In the genomic region with DNA sequence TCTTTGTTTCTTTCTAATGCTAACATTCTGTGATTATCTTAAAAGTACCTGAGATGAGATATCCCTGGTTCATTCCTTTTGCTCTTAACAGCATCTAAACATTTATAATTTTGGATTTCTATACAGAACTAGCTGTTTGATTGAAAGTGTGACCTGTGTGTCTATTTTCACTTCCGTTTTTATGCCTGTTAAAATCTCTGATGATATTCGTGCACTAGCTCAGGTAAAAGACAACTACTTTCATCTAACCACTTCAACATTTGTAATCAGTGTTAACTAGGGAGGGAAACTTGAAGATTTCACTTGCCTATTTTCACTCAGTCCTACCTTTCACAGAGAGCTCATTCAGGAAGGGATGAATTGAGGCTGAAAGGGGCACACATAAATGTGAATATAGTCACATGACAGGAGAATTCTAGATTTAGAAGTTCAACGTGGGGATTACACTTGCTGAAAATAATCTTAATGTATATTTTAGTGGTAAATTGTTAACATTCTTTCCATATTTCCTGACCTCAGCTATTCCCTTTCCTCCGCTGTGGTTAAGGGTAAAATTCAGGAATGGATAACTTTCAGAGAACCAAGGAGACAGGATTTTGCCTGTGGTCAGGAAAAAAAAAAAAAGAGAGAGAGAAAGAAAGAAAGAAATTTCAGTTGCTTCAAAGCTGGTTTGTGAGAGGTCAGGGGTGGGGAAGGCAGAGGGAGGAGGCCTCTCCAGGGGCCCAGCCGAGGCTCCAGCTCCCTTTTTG, we compare ENCODE assay signal across 10 cellular contexts.
DNase-seq lines count a peak whose midpoint lies in the region; TF ChIP-seq lines count a peak whose summit lies in the region.
"Had no signal": no experiment of that assay in that cellular context is flagged by ENCODE, and none has a peak within 500 bp of the region (broad histone marks: within the 10 kb centered on the region; RNA-seq: fewer than 3 reads in every experiment).

No MANE protein-coding gene starts in this region.

- no peaks in the 10 kb centered on the region for H3K9me3 Mint-ChIP-seq in endodermal cell
- no peaks in the 10 kb centered on the region for H3K9me3 Mint-ChIP-seq in CD14-positive monocyte
- H3K9me3 Mint-ChIP-seq: activated T-helper 1 cell treated with anti-CD3 and anti-CD28 coated beads, Interleukin-12 subunit alpha, Interleukin-12 subunit beta, Interleukin-2, Interleukin-4 antibody, amounts not matched to agents 30 ng/mL and 10 ng/mL and 1 ng/mL, durations not matched to agents 14 hours and 24 hours and 36 hours had no signal

- H3K9me3 ChIP-seq in MG63, result no peaks in the 10 kb centered on the region; the same call in 1 of the 2 replicates
- no peaks in the 10 kb centered on the region for H3K9me3 ChIP-seq in endodermal cell (ENCODE audit: control insufficient read depth, low read length)
- no peaks in the 10 kb centered on the region for H3K9me3 ChIP-seq in osteoblast (ENCODE audit: low read depth, low read length)
- no peaks in the 10 kb centered on the region for H3K9me3 ChIP-seq in effector memory CD4-positive, alpha-beta T cell (ENCODE audit: control insufficient read depth, low read length)

- H3K36me3 Mint-ChIP-seq in endodermal cell (ENCODE audit: low read depth), result no peaks in the 10 kb centered on the region
- no peaks in the 10 kb centered on the region for H3K36me3 Mint-ChIP-seq in CD14-positive monocyte

- H3K27me3 ChIP-seq in MG63, result no peaks in the 10 kb centered on the region
- no peaks in the 10 kb centered on the region for H3K27me3 ChIP-seq in endodermal cell (ENCODE audit: control insufficient read depth, insufficient read depth, low read length, poor library complexity, severe bottlenecking)
- no peaks in the 10 kb centered on the region for H3K27me3 ChIP-seq in osteoblast (ENCODE audit: insufficient read depth, low read length)
- no peaks in the 10 kb centered on the region for H3K27me3 ChIP-seq in effector memory CD4-positive, alpha-beta T cell (replicated peaks; ENCODE audit: control insufficient read depth, insufficient read depth, low read length, poor library complexity, severe bottlenecking)

- H3K4me1 ChIP-seq in endodermal cell (ENCODE audit: control insufficient read depth, insufficient read depth, low read length) (peaks cover 4% of the 10 kb centered on the region), osteoblast (ENCODE audit: insufficient read depth, low read length) (peaks cover 46% of the 10 kb centered on the region)
- H3K4me1 ChIP-seq in effector memory CD4-positive, alpha-beta T cell (ENCODE audit: control insufficient read depth, insufficient read depth, low read length, poor library complexity, severe bottlenecking), result no peaks in the 10 kb centered on the region

- no peak overlapping the region for H3K9ac ChIP-seq in endodermal cell (ENCODE audit: extremely low read depth, low read length, poor library complexity, severe bottlenecking)

- H3K4me3 ChIP-seq in MG63, result no peak overlapping the region
- H3K4me3 ChIP-seq in endodermal cell (ENCODE audit: low read length), result no peak overlapping the region
- peak overlapping the region; percentile 5 for H3K4me3 ChIP-seq in osteoblast (ENCODE audit: insufficient read depth, low read length)
- H3K4me3 ChIP-seq in effector memory CD4-positive, alpha-beta T cell (ENCODE audit: insufficient read depth, low read depth, low read length, poor library complexity, severe bottlenecking), result no peak overlapping the region

- DNase-seq in EH (ENCODE audit: low read depth) (peak; percentile 93), MG63 (peak; percentile 70), endodermal cell (no peak), osteoblast (ENCODE audit: insufficient read length, low spot score, missing footprints) (peak; percentile 66), NCI-H345 treated with DMSO at 0.1 percent for 48 hours (lab: John Stamatoyannopoulos, UW; ENCODE audit: unreplicated experiment) (no peak), CD14-positive monocyte (ENCODE audit: low spot score) (no peak), anterior cingulate cortex (lab: John Stamatoyannopoulos, UW) (no peak)
- DNase-seq in effector memory CD4-positive, alpha-beta T cell, result no peak
- DNase-seq: NCI-H1417 treated with DMSO at 0.1 percent for 48 hours had no signal

- H3K27ac ChIP-seq in endodermal cell (ENCODE audit: low read depth, low read length) (peak overlapping the region; percentile 25), osteoblast (ENCODE audit: low read depth, low read length) (peak overlapping the region; percentile 31)
- no peak overlapping the region for H3K27ac ChIP-seq in effector memory CD4-positive, alpha-beta T cell (ENCODE audit: insufficient read depth, low read length, poor library complexity, severe bottlenecking)

- H3K27me3 Mint-ChIP-seq in endodermal cell (ENCODE audit: insufficient read depth) (peaks cover 4% of the 10 kb centered on the region), CD14-positive monocyte (ENCODE audit: low read depth in 3 of 3) (peaks cover 2 to 4% (median 4%) of the 10 kb centered on the region in 3 donors)

- no peaks in the 10 kb centered on the region for H3K36me3 ChIP-seq in MG63
- no peaks in the 10 kb centered on the region for H3K36me3 ChIP-seq in endodermal cell (ENCODE audit: control insufficient read depth, insufficient read depth, low read length)
- H3K36me3 ChIP-seq in osteoblast (ENCODE audit: insufficient read depth, low read length), result no peaks in the 10 kb centered on the region
- H3K36me3 ChIP-seq in effector memory CD4-positive, alpha-beta T cell (ENCODE audit: control insufficient read depth, insufficient read depth, low read length), result no peaks in the 10 kb centered on the region

- intact Hi-C loops in CD14-positive monocyte (cut with micrococcal nuclease), result no loop called here

- no peaks in the 10 kb centered on the region for H3K79me2 ChIP-seq in osteoblast (ENCODE audit: insufficient read depth, low read length)

- 43 to 71% methylated on average over 2 to 5 of the region's 5 CpGs for WGBS in endodermal cell (ENCODE audit: insufficient coverage in 1 of 2, insufficient read length in 1 of 2), 2 experiments

- TF ChIP-seq CTCF in endodermal cell (conservative IDR thresholded peaks at IDR 0.05), result no peak
- TF ChIP-seq CTCF in osteoblast (IDR thresholded peaks at IDR 0.05; ENCODE audit: extremely low read depth, low read depth, low read length), result no peak
- TF ChIP-seq CTCF in CD14-positive monocyte (IDR thresholded peaks at IDR 0.05), result no peak

- no peak overlapping the region for H3K4me3 Mint-ChIP-seq in endodermal cell
- no peak overlapping the region for H3K4me3 Mint-ChIP-seq in CD14-positive monocyte
- H3K4me3 Mint-ChIP-seq: activated T-helper 1 cell treated with anti-CD3 and anti-CD28 coated beads, Interleukin-12 subunit alpha, Interleukin-12 subunit beta, Interleukin-2, Interleukin-4 antibody, amounts not matched to agents 30 ng/mL and 10 ng/mL and 1 ng/mL, durations not matched to agents 14 hours and 24 hours and 36 hours had no signal

- H4K20me1 ChIP-seq in osteoblast (ENCODE audit: insufficient read depth, low read length), result no peaks in the 10 kb centered on the region

- H2AFZ ChIP-seq in osteoblast (ENCODE audit: low read length), result no peak overlapping the region

- peak overlapping the region; percentile 54 for H3K4me2 ChIP-seq in osteoblast (ENCODE audit: insufficient read depth, low read length)

- H3K4me1 Mint-ChIP-seq in endodermal cell, result peaks cover 17% of the 10 kb centered on the region
- peaks cover 7% of the 10 kb centered on the region for H3K4me1 Mint-ChIP-seq in CD14-positive monocyte

- no peak overlapping the region for H3K27ac Mint-ChIP-seq in endodermal cell
- H3K27ac Mint-ChIP-seq in CD14-positive monocyte, result no peak overlapping the region
- H3K27ac Mint-ChIP-seq: activated T-helper 1 cell treated with anti-CD3 and anti-CD28 coated beads, Interleukin-12 subunit alpha, Interleukin-12 subunit beta, Interleukin-2, Interleukin-4 antibody, amounts not matched to agents 30 ng/mL and 10 ng/mL and 1 ng/mL, durations not matched to agents 14 hours and 24 hours and 36 hours had no signal

Comparison
In these comparisons a context has a peak if more than half of its experiments do, and no peak if none do; other contexts are left out.
1. DNase-seq: peak in EH (single experiment), MG63 (single experiment) and osteoblast (single experiment); none in endodermal cell (single experiment), NCI-H345 treated with DMSO at 0.1 percent for 48 hours (single experiment), CD14-positive monocyte (single experiment), anterior cingulate cortex (0 of 58) and effector memory CD4-positive, alpha-beta T cell (0 of 3).